In the genomic region with DNA sequence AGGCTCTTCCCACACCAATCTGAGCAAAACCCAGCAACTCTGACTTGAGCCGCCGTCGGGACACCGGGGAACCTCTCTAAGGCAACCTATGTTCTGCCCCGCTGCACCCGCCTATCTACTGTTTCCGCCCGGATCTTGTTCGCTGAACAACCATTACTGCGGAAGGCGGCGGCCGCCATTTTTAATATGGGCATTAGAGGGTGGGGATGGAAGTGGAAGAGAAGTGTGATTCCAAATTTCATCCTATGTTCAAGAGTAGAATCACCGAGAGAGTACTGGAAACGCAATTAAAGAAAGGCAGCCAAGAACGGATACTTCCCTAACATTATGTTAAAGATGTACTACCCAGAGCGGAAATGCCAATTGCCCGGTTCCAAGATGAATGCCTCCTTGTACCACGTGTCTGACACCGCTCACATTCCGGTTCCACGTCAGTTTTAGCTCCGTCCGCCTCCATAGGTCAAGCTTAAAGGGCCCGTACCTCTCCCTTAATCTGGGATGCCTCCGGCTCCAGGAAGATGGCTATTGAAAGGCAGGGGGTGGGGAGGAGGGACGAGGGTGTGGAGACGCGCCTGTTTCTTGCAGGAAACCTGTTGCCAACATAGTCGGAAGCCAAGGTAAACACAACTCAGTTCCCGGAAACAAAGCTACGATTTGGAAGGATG, we compare ENCODE assay signal across 8 cellular contexts. TPM values are rescaled to one million over a fixed set of nuclear protein-coding genes. Genes with fewer than 3 reads are reported as not detected.
DNase-seq lines count a peak whose midpoint lies in the region; ATAC-seq, FAIRE-seq and TF ChIP-seq lines count a peak whose summit lies in the region.

A gene (minus strand): TSS at position 95 of the 665 bp plus-strand sequence. CDS start 198 bp downstream, outside the sequence.

- peaks cover 3% of the 10 kb centered on the region; the same call in 1 of the 2 replicates for H3K36me3 ChIP-seq in Caco-2 (ENCODE audit: control insufficient read depth, insufficient read depth, low read length)
- peaks cover 25% of the 10 kb centered on the region for H3K36me3 ChIP-seq in HUES64 (ENCODE audit: insufficient read depth, low read length)
- H3K36me3 ChIP-seq in OCI-LY3 (replicated peaks; ENCODE audit: low read depth, low read length): peaks cover 16% of the 10 kb centered on the region
- peaks cover 7 to 14% of the 10 kb centered on the region in 2 experiments for H3K36me3 ChIP-seq in endothelial cell of umbilical vein (ENCODE audit: control insufficient read depth in 2 of 2, extremely low read depth in 1 of 2, insufficient read depth in 2 of 2, low read length in 2 of 2)

- peak; percentile 94 for FAIRE-seq in endothelial cell of umbilical vein (lab: Jason Lieb, UNC)

- dilution Hi-C loops in endothelial cell of umbilical vein (cut with MboI; ENCODE audit: extremely low pct_ligation_motif_present, low sequenced_read_pairs): no loop called here

- peak within 1 kb of the TSS; percentile 98 for H3K27ac Mint-ChIP-seq in Caco-2 (ENCODE audit: unreplicated experiment)
- H3K27ac Mint-ChIP-seq in mesothelial cell of epicardium: peak within 1 kb of the TSS; percentile 100

- H3K36me3 Mint-ChIP-seq in Caco-2 (ENCODE audit: insufficient read depth, unreplicated experiment) (peaks cover 56% of the 10 kb centered on the region), mesothelial cell of epicardium (peaks cover 15% of the 10 kb centered on the region)

- POLR2A ChIA-PET in Caco-2 (lab: Charles Lee): interaction anchor here (0.5 to 2.3 kb wide), 27 partner anchors 8 to 1451 kb away, joined by 3 to 71 read pairs (median 5); a partner anchor contains a TSS
- POLR2A ChIA-PET in endothelial cell of umbilical vein (lab: Charles Lee): interaction anchor here (0.8 to 1.4 kb wide), 5 partner anchors 11 to 215 kb away, joined by 3 to 7 read pairs (median 3); a partner anchor contains a TSS

- H3K27ac ChIP-seq in HUES64 (ENCODE audit: low read depth, low read length): peak within 1 kb of the TSS; percentile 89
- H3K27ac ChIP-seq in OCI-LY3 (ENCODE audit: low read length): peak within 1 kb of the TSS; percentile 78
- peak within 1 kb of the TSS; percentile 94 for H3K27ac ChIP-seq in endothelial cell of umbilical vein (ENCODE audit: insufficient read depth, low read depth, low read length)

- peak within 1 kb of the TSS; percentile 43 for H3K4me3 ChIP-seq in Caco-2 (ENCODE audit: low read depth, low read length)
- peak within 1 kb of the TSS; percentile 78 for H3K4me3 ChIP-seq in HUES64 (ENCODE audit: low read length)
- H3K4me3 ChIP-seq in OCI-LY3 (ENCODE audit: low read length): peak within 1 kb of the TSS; percentile 89
- H3K4me3 ChIP-seq in endothelial cell of umbilical vein (replicated peaks in 1 of 3; ENCODE audit: insufficient read depth in 1 of 3, low read depth in 1 of 3, low read length in 3 of 3): peak within 1 kb of the TSS; percentile 81 to 97 (median 86)

- under 1% methylated on average over 32 of the region's 32 CpGs for WGBS in HUES64

- intact Hi-C loops in Caco-2 (cut with micrococcal nuclease; ENCODE audit: unreplicated experiment): loop anchor here (1.0 kb wide), 2 partner anchors 19 to 95 kb away; a partner anchor contains a TSS
- intact Hi-C loops in endothelial cell of umbilical vein (cut with micrococcal nuclease): loop anchor here (1.0 to 2.0 kb wide), 5 partner anchors 19 to 219 kb away; a partner anchor contains a TSS

- H3K4me3 Mint-ChIP-seq in Caco-2 (ENCODE audit: unreplicated experiment): peak within 1 kb of the TSS; percentile 85
- H3K4me3 Mint-ChIP-seq in mesothelial cell of epicardium: peak within 1 kb of the TSS; percentile 80

- no peaks in the 10 kb centered on the region for H3K9me3 ChIP-seq in Caco-2
- H3K9me3 ChIP-seq in HUES64 (ENCODE audit: insufficient read depth, low read depth, low read length): no peaks in the 10 kb centered on the region
- H3K9me3 ChIP-seq in OCI-LY3 (ENCODE audit: insufficient read depth, low read length): no peaks in the 10 kb centered on the region
- H3K9me3 ChIP-seq in endothelial cell of umbilical vein (replicated peaks; ENCODE audit: control insufficient read depth, insufficient read depth, low read length): no peaks in the 10 kb centered on the region

- no peak for TF ChIP-seq POLR2A in endothelial cell of umbilical vein (IDR thresholded peaks at IDR 0.05; ENCODE audit: low read depth, low read length)

- H3K79me2 ChIP-seq in OCI-LY3 (ENCODE audit: low read length) (peaks cover 22% of the 10 kb centered on the region), endothelial cell of umbilical vein (ENCODE audit: control insufficient read depth, insufficient read depth, low read length) (peaks cover 15% of the 10 kb centered on the region)

- CTCF ChIA-PET in Caco-2 (lab: Charles Lee) (interaction anchor here (0.6 to 1.8 kb wide), 27 partner anchors 14 to 683 kb away, joined by 3 to 27 read pairs (median 4); a partner anchor contains a TSS), endothelial cell of umbilical vein (lab: Charles Lee) (interaction anchor here (0.6 to 2.1 kb wide), 22 partner anchors 10 to 311 kb away, joined by 3 to 27 read pairs (median 6); a partner anchor contains a TSS)

- H4K20me1 ChIP-seq in OCI-LY3 (ENCODE audit: insufficient read depth, low read length): no peaks in the 10 kb centered on the region
- no peaks in the 10 kb centered on the region for H4K20me1 ChIP-seq in endothelial cell of umbilical vein (replicated peaks; ENCODE audit: control insufficient read depth, extremely low read depth, insufficient read depth, low read length)

- peak within 1 kb of the TSS; percentile 95 for H3K4me2 ChIP-seq in OCI-LY3 (ENCODE audit: low read length)
- peak within 1 kb of the TSS; percentile 91 for H3K4me2 ChIP-seq in endothelial cell of umbilical vein (ENCODE audit: insufficient read depth, low read length)

- H3K4me1 Mint-ChIP-seq in Caco-2 (ENCODE audit: low read depth, unreplicated experiment): peaks cover 29% of the 10 kb centered on the region
- H3K4me1 Mint-ChIP-seq in mesothelial cell of epicardium: peaks cover 48% of the 10 kb centered on the region

- ATAC-seq in GM21447 (IDR thresholded peaks at IDR 0.05; ENCODE audit: unreplicated experiment): peak; percentile 81

- H3K9me3 Mint-ChIP-seq in Caco-2 (ENCODE audit: unreplicated experiment): no peaks in the 10 kb centered on the region
- no peaks in the 10 kb centered on the region for H3K9me3 Mint-ChIP-seq in mesothelial cell of epicardium

- H2AFZ ChIP-seq in OCI-LY3 (ENCODE audit: low read depth, low read length): peak within 1 kb of the TSS; percentile 92
- peak within 1 kb of the TSS; percentile 65 for H2AFZ ChIP-seq in endothelial cell of umbilical vein (ENCODE audit: low read depth, low read length)

- H3K4me1 ChIP-seq in Caco-2: peaks cover 24% of the 10 kb centered on the region
- peaks cover 17% of the 10 kb centered on the region for H3K4me1 ChIP-seq in HUES64 (ENCODE audit: insufficient read depth, low read length)
- H3K4me1 ChIP-seq in OCI-LY3 (ENCODE audit: low read length): peaks cover 24% of the 10 kb centered on the region
- H3K4me1 ChIP-seq in endothelial cell of umbilical vein (ENCODE audit: control insufficient read depth, extremely low read depth, insufficient read depth, low read length): peaks cover 21% of the 10 kb centered on the region

- peak; percentile 97 to 99 for DNase-seq in Caco-2
- peak; percentile 82 for DNase-seq in activated CD8-positive, alpha-beta memory T cell treated with anti-CD3 and anti-CD28 coated beads, Interleukin-2, amount 50 U/mL, for 4 hours
- DNase-seq in endothelial cell of umbilical vein (ENCODE audit: low read depth, low spot score): peak; percentile 96
- peak; percentile 55 to 77 for DNase-seq in mesothelial cell of epicardium (ENCODE audit: low spot score in 2 of 2, unreplicated experiment in 2 of 2)
- DNase-seq in stimulated activated CD8-positive, alpha-beta memory T cell treated with anti-CD3 and anti-CD28 coated beads, Interleukin-15, amount 100 ng/mL, for 48 hours (ENCODE audit: low read depth in 2 of 2): peak; percentile 74 to 77

- H3K27me3 Mint-ChIP-seq in Caco-2 (ENCODE audit: insufficient read depth, unreplicated experiment): no peaks in the 10 kb centered on the region
- no peaks in the 10 kb centered on the region for H3K27me3 Mint-ChIP-seq in mesothelial cell of epicardium (ENCODE audit: low read depth)

- H3K27me3 ChIP-seq in Caco-2 (replicated peaks; ENCODE audit: control insufficient read depth, insufficient read depth, low read length) (no peaks in the 10 kb centered on the region), HUES64 (ENCODE audit: insufficient read depth, low read length) (no peaks in the 10 kb centered on the region), OCI-LY3 (ENCODE audit: low read depth, low read length) (no peaks in the 10 kb centered on the region), endothelial cell of umbilical vein (ENCODE audit: control insufficient read depth in 2 of 2, insufficient read depth in 2 of 2, low read length in 2 of 2) (no peaks in the 10 kb centered on the region)

- H3K9ac ChIP-seq in HUES64 (ENCODE audit: low read depth, low read length): peak within 1 kb of the TSS; percentile 92
- peak within 1 kb of the TSS; percentile 94 for H3K9ac ChIP-seq in OCI-LY3 (ENCODE audit: low read length)
- H3K9ac ChIP-seq in endothelial cell of umbilical vein (replicated peaks; ENCODE audit: extremely low read depth, insufficient read depth, low read length): peak within 1 kb of the TSS; percentile 89

- H3K9me1 ChIP-seq in endothelial cell of umbilical vein (replicated peaks; ENCODE audit: control insufficient read depth, extremely low read depth, insufficient read depth, low read length): no peaks in the 10 kb centered on the region

- TF ChIP-seq CTCF in Caco-2 (IDR thresholded peaks at IDR 0.05; ENCODE audit: insufficient read depth in 1 of 2, low read depth in 1 of 2, low read length in 1 of 2, severe bottlenecking in 1 of 2, unreplicated experiment in 1 of 2) (peak in 1 of 2 experiments; percentile 8), OCI-LY3 (IDR thresholded peaks at IDR 0.05; ENCODE audit: low read depth, low read length) (no peak), endothelial cell of umbilical vein (IDR thresholded peaks at IDR 0.05; ENCODE audit: extremely low read depth in 1 of 2, insufficient read depth in 1 of 2, low read depth in 1 of 2, low read length in 2 of 2) (no peak), mesothelial cell of epicardium (IDR thresholded peaks at IDR 0.05; ENCODE audit: unreplicated experiment) (no peak)

- BruUV-seq in Caco-2 (replicated peaks; lab: Mats Ljungman, UMichigan) (no TSS peak), endothelial cell of umbilical vein (replicated peaks; lab: Mats Ljungman, UMichigan) (no TSS peak)

RNA-seq across cellular contexts. Expression of the gene that starts here (rescaled TPM):
- total RNA-seq in Caco-2 (2022): 117 and 119 TPM in 2 replicates
- 38.6 TPM for polyA plus RNA-seq in HUES64 (2013, experiment 1 of 2)
- 37.2 TPM for polyA plus RNA-seq in HUES64 (2013, experiment 2 of 2)
- total RNA-seq in endothelial cell of umbilical vein: 48.4 and 62.0 TPM in 2 replicates
- 203 and 212 TPM in 2 replicates for polyA plus RNA-seq in endothelial cell of umbilical vein
- polyA plus RNA-seq in endothelial cell of umbilical vein (2011; cell fraction: cytosol; rRNA removed): 61.5 and 62.3 TPM in 2 replicates
- 193 and 217 TPM in 2 replicates for polyA plus RNA-seq in endothelial cell of umbilical vein (2011; cell fraction: nucleus; rRNA removed)
- 48.5 and 55.0 TPM in 2 replicates for polyA plus RNA-seq in endothelial cell of umbilical vein (2012)
- 139 and 143 TPM in 2 replicates for polyA minus RNA-seq in endothelial cell of umbilical vein
- 26.4 TPM for polyA minus RNA-seq in endothelial cell of umbilical vein (2011; cell fraction: cytosol; rRNA and poly(A)+ RNA removed)
- 47.7 and 59.0 TPM in 2 replicates for polyA minus RNA-seq in endothelial cell of umbilical vein (2011; cell fraction: nucleus; rRNA and poly(A)+ RNA removed)
- total RNA-seq in mesothelial cell of epicardium: 38.2 to 47.7 TPM (median 44.9 TPM) in 3 replicates

Comparison
In these comparisons a context has a peak if more than half of its experiments do, and no peak if none do; other contexts are left out.
1. Peak in every context shown above with its lines: DNase-seq, ATAC-seq, H3K4me3 ChIP-seq and H3K27ac ChIP-seq.